In genomic region chr3:3110299-3110630, GRCh38 we compare ENCODE assay signal across 9 cellular contexts. TPM values are rescaled to one million over a fixed set of nuclear protein-coding genes. Genes with fewer than 3 reads are reported as not detected.
A peak's percentile ranks its signal among the peaks of the same experiment; 100 is the strongest.
DNase-seq lines count a peak whose midpoint lies in the region; ATAC-seq and TF ChIP-seq lines count a peak whose summit lies in the region.
"Had no signal": no experiment of that assay in that cellular context is flagged by ENCODE, and none has a peak within 500 bp of the region (broad histone marks: within the 10 kb centered on the region; RNA-seq: fewer than 3 reads in every experiment).

Gene IL5RA, minus strand, starts transcription at chr3:3110374. Its CDS starts 5,390 bp downstream, at chr3:3104984.

- DNase-seq in GM06990 (ENCODE audit: extremely low read depth, insufficient read length) (no peak), OCI-M1 (lab: John Stamatoyannopoulos, UW) (peak; percentile 79), left kidney (ENCODE audit: low read depth, low spot score) (peak; percentile 87), ACHN (no peak), NCI-H526 (lab: John Stamatoyannopoulos, UW) (no peak), AG20443 (ENCODE audit: low spot score) (no peak)
- DNase-seq in activated T-helper 1 cell treated with anti-CD3 and anti-CD28 coated beads, Interleukin-12 subunit alpha, Interleukin-12 subunit beta, Interleukin-2, Interleukin-4 antibody, amounts not matched to agents 30 ng/mL and 10 ng/mL and 1 ng/mL, durations not matched to agents 14 hours and 24 hours and 36 hours (ENCODE audit: low spot score), result no peak

- H3K36me3 Mint-ChIP-seq in activated T-helper 1 cell treated with anti-CD3 and anti-CD28 coated beads, Interleukin-12 subunit alpha, Interleukin-12 subunit beta, Interleukin-2, Interleukin-4 antibody, amounts not matched to agents 30 ng/mL and 10 ng/mL and 1 ng/mL, durations not matched to agents 14 hours and 24 hours and 36 hours (ENCODE audit: low read depth), result no peaks in the 10 kb centered on the region

- peaks cover 6% of the 10 kb centered on the region for H3K4me1 Mint-ChIP-seq in activated T-helper 1 cell treated with anti-CD3 and anti-CD28 coated beads, Interleukin-12 subunit alpha, Interleukin-12 subunit beta, Interleukin-2, Interleukin-4 antibody, amounts not matched to agents 30 ng/mL and 10 ng/mL and 1 ng/mL, durations not matched to agents 14 hours and 24 hours and 36 hours (ENCODE audit: low read depth)

- TF ChIP-seq CTCF in GM06990 (IDR thresholded peaks at IDR 0.05; ENCODE audit: insufficient read depth, low read length, poor library complexity, severe bottlenecking), result no peak

- ATAC-seq in HG02642 (IDR thresholded peaks at IDR 0.05; ENCODE audit: poor library complexity, unreplicated experiment), result peak; percentile 66

- in situ Hi-C loops in ACHN (cut with HindIII; ENCODE audit: low pct_ligation_motif_present, low pct_unique_long_range_greater_than_20kb, low sequenced_read_pairs), result no loop called here

- no peaks in the 10 kb centered on the region for H3K36me3 ChIP-seq in GM06990 (ENCODE audit: control insufficient read depth, insufficient read depth, low read length)

- H3K27me3 Mint-ChIP-seq in activated T-helper 1 cell treated with anti-CD3 and anti-CD28 coated beads, Interleukin-12 subunit alpha, Interleukin-12 subunit beta, Interleukin-2, Interleukin-4 antibody, amounts not matched to agents 30 ng/mL and 10 ng/mL and 1 ng/mL, durations not matched to agents 14 hours and 24 hours and 36 hours (ENCODE audit: insufficient read depth), result peaks cover 15% of the 10 kb centered on the region

- intact Hi-C loops in activated T-helper 1 cell treated with anti-CD3 and anti-CD28 coated beads, Interleukin-12 subunit alpha, Interleukin-12 subunit beta, Interleukin-2, Interleukin-4 antibody, amounts not matched to agents 30 ng/mL and 10 ng/mL and 1 ng/mL, durations not matched to agents 14 hours and 24 hours and 36 hours (cut with micrococcal nuclease), result no loop called here

- no peak within 1 kb of the TSS for H3K27ac Mint-ChIP-seq in activated T-helper 1 cell treated with anti-CD3 and anti-CD28 coated beads, Interleukin-12 subunit alpha, Interleukin-12 subunit beta, Interleukin-2, Interleukin-4 antibody, amounts not matched to agents 30 ng/mL and 10 ng/mL and 1 ng/mL, durations not matched to agents 14 hours and 24 hours and 36 hours

- no peaks in the 10 kb centered on the region for H3K9me3 Mint-ChIP-seq in activated T-helper 1 cell treated with anti-CD3 and anti-CD28 coated beads, Interleukin-12 subunit alpha, Interleukin-12 subunit beta, Interleukin-2, Interleukin-4 antibody, amounts not matched to agents 30 ng/mL and 10 ng/mL and 1 ng/mL, durations not matched to agents 14 hours and 24 hours and 36 hours

- H3K4me3 ChIP-seq in GM06990 (replicated peaks; ENCODE audit: low read depth, low read length), result peak within 1 kb of the TSS; percentile 26; the same call in 1 of the 2 replicates

- H3K4me3 Mint-ChIP-seq in activated T-helper 1 cell treated with anti-CD3 and anti-CD28 coated beads, Interleukin-12 subunit alpha, Interleukin-12 subunit beta, Interleukin-2, Interleukin-4 antibody, amounts not matched to agents 30 ng/mL and 10 ng/mL and 1 ng/mL, durations not matched to agents 14 hours and 24 hours and 36 hours, result no peak within 1 kb of the TSS

- no peaks in the 10 kb centered on the region for H3K27me3 ChIP-seq in GM06990 (replicated peaks; ENCODE audit: control insufficient read depth, insufficient read depth, low read length)

RNA-seq across cellular contexts. Expression of gene IL5RA, which starts in this region (rescaled TPM):
- 0.12 TPM in 1 of 2 replicates, not detected in the other for total RNA-seq in activated T-helper 1 cell treated with anti-CD3 and anti-CD28 coated beads, Interleukin-12 subunit alpha, Interleukin-12 subunit beta, Interleukin-2, Interleukin-4 antibody, amounts not matched to agents 30 ng/mL and 10 ng/mL and 1 ng/mL, durations not matched to agents 14 hours and 24 hours and 36 hours
- total RNA-seq: astrocyte had no signal

Comparison
In these comparisons a context has a peak if more than half of its experiments do, and no peak if none do; other contexts are left out.
1. DNase-seq: peak in OCI-M1 (single experiment) and left kidney (single experiment); none in GM06990 (single experiment), ACHN (single experiment), activated T-helper 1 cell treated with anti-CD3 and anti-CD28 coated beads, Interleukin-12 subunit alpha, Interleukin-12 subunit beta, Interleukin-2, Interleukin-4 antibody, amounts not matched to agents 30 ng/mL and 10 ng/mL and 1 ng/mL, durations not matched to agents 14 hours and 24 hours and 36 hours (single experiment), NCI-H526 (0 of 2) and AG20443 (single experiment).